8 cellular contexts compared by ENCODE assay signal in genomic region chr2:119106301-119106897, GRCh38. TPM values are rescaled to one million over a fixed set of nuclear protein-coding genes. Genes with fewer than 3 reads are reported as not detected.
DNase-seq lines count a peak whose midpoint lies in the region; ATAC-seq and TF ChIP-seq lines count a peak whose summit lies in the region.

No MANE protein-coding gene starts in this region.

- peaks cover 3% of the 10 kb centered on the region for H3K27me3 ChIP-seq in lung (ENCODE audit: control insufficient read depth, insufficient read depth)

- WGBS in lung, 2 donors: 32 to 33% methylated on average over 5 of the region's 5 CpGs

- H3K27me3 Mint-ChIP-seq in activated naive CD8-positive, alpha-beta T cell treated with anti-CD3 and anti-CD28 coated beads, Interleukin-2, amount 10 ng/mL, durations not matched to agents 7 days and 5 days: peaks cover 2% of the 10 kb centered on the region

- TF ChIP-seq CTCF in lung (IDR thresholded peaks at IDR 0.05; ENCODE audit: control extremely low read depth, extremely low read depth): no peak

- peaks cover 7% of the 10 kb centered on the region in 2 donors for H3K9me3 ChIP-seq in lung (ENCODE audit: control insufficient read depth in 2 of 2, insufficient read depth in 1 of 2, low read length in 1 of 2)

- POLR2A ChIA-PET in activated naive CD8-positive, alpha-beta T cell treated with anti-CD3 and anti-CD28 coated beads, Interleukin-2, amount 10 ng/mL, durations not matched to agents 7 days and 5 days (lab: Charles Lee): no interaction called here

- H3K4me1 ChIP-seq in lung (ENCODE audit: control insufficient read depth in 2 of 2, insufficient read depth in 2 of 2, low read length in 2 of 2): no peaks in the 10 kb centered on the region

- no peak overlapping the region for H3K4me3 Mint-ChIP-seq in activated naive CD8-positive, alpha-beta T cell treated with anti-CD3 and anti-CD28 coated beads, Interleukin-2, amount 10 ng/mL, durations not matched to agents 7 days and 5 days

- H3K27ac Mint-ChIP-seq in activated naive CD8-positive, alpha-beta T cell treated with anti-CD3 and anti-CD28 coated beads, Interleukin-2, amount 10 ng/mL, durations not matched to agents 7 days and 5 days: no peak overlapping the region

- peaks cover 7% of the 10 kb centered on the region for H3K9me3 Mint-ChIP-seq in activated naive CD8-positive, alpha-beta T cell treated with anti-CD3 and anti-CD28 coated beads, Interleukin-2, amount 10 ng/mL, durations not matched to agents 7 days and 5 days

- no peak overlapping the region for H3K4me3 ChIP-seq in lung

- DNase-seq in AG20443 (ENCODE audit: low spot score): peak; percentile 31
- DNase-seq in LHCN-M2 (ENCODE audit: low read depth): peak; percentile 32
- peak; percentile 66 for DNase-seq in activated naive CD8-positive, alpha-beta T cell treated with anti-CD3 and anti-CD28 coated beads, Interleukin-2, amount 10 ng/mL, durations not matched to agents 7 days and 5 days
- peak; percentile 36 for DNase-seq in lung (ENCODE audit: low spot score)
- DNase-seq in epidermal melanocyte (ENCODE audit: insufficient read length, low spot score): no peak
- no peak for DNase-seq in DMS153 treated with DMSO at 0.1 percent for 48 hours (lab: John Stamatoyannopoulos, UW; ENCODE audit: unreplicated experiment)
- no peak for DNase-seq in HPDE6-E6E7 (ENCODE audit: extremely low spot score)
- no peak for DNase-seq in GDM1 (lab: John Stamatoyannopoulos, UW)

- H3K36me3 Mint-ChIP-seq in activated naive CD8-positive, alpha-beta T cell treated with anti-CD3 and anti-CD28 coated beads, Interleukin-2, amount 10 ng/mL, durations not matched to agents 7 days and 5 days: no peaks in the 10 kb centered on the region

- H3K4me1 Mint-ChIP-seq in activated naive CD8-positive, alpha-beta T cell treated with anti-CD3 and anti-CD28 coated beads, Interleukin-2, amount 10 ng/mL, durations not matched to agents 7 days and 5 days: no peaks in the 10 kb centered on the region

- H3K27ac ChIP-seq in lung (ENCODE audit: low read depth in 1 of 2, low read length in 1 of 2): no peak overlapping the region

- H3K36me3 ChIP-seq in lung (ENCODE audit: control insufficient read depth in 2 of 2, insufficient read depth in 2 of 2, low read length in 2 of 2): no peaks in the 10 kb centered on the region

- ATAC-seq in activated naive CD8-positive, alpha-beta T cell treated with anti-CD3 and anti-CD28 coated beads, Interleukin-2, amount 10 ng/mL, durations not matched to agents 7 days and 5 days (ENCODE audit: low read depth): no peak
- no peak for ATAC-seq in lung (ENCODE audit: insufficient read depth, low FRiP score)

RNA-seq across cellular contexts. Expression of gene C1QL2, which starts 52.2 kb away (rescaled TPM):
- not detected in 2 replicates for total RNA-seq in LHCN-M2 (2014; rRNA removed)
- not detected for polyA plus RNA-seq in LHCN-M2 (2012)
- not detected for total RNA-seq in activated naive CD8-positive, alpha-beta T cell treated with anti-CD3 and anti-CD28 coated beads, Interleukin-2, amount 10 ng/mL, durations not matched to agents 7 days and 5 days
- total RNA-seq in lung: under 1 TPM in 1 of 2 donors, not detected in 1; 0.31 TPM
- polyA plus RNA-seq in lung: under 1 TPM in 1 of 2 donors, not detected in 1; 0.03 TPM

Comparison
In these comparisons a context has a peak if more than half of its experiments do, and no peak if none do; other contexts are left out.
1. DNase-seq: peak in AG20443 (single experiment), LHCN-M2 (single experiment), activated naive CD8-positive, alpha-beta T cell treated with anti-CD3 and anti-CD28 coated beads, Interleukin-2, amount 10 ng/mL, durations not matched to agents 7 days and 5 days (single experiment) and lung (single experiment); none in epidermal melanocyte (single experiment), DMS153 treated with DMSO at 0.1 percent for 48 hours (single experiment), HPDE6-E6E7 (single experiment) and GDM1 (single experiment).